Comparison of ENCODE assay signal across 11 cellular contexts in the genomic region with DNA sequence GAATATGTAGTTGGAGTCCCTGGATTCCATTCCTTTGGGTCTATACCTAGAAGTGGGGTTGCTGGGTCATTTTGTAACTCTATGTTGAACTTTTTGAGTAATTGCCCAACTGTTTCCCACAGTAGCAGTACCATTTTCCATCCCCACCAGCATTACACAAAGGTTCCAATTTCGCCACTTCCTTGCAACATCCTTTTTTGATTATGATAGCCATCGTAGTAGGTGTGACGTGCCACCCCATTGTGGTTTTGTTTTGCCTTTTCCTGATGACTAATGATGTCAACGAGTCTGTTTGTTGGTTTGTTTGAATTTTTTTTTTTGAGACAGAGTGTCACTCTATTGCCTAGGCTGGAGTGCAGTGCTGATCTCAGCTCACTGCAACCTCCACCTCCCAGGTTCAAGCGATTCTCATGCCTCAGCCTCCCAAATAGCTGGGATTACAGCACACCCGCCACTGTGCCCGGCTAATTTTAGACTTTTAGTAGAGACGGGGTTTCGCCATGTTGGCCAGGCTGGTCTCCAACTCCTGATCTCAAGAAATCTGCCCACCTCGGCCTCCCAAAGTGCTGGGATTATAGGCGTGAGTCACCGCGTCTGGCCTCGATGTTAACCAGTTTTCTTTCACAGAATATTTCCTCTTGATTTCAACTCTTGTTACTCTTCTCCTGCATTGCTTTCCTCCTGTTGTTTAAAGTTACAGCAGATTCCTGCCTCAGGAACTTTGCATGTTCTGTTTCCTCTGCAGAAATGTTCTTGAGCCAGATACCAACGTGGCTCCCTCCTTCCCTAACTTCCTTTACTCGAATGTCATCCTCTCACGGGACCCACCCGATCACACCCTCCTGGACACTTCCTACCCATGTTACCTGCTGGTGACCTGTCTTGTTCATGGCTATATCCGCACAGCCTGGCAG. TPM values are rescaled to one million over a fixed set of nuclear protein-coding genes. Genes with fewer than 3 reads are reported as not detected.
A peak's percentile ranks its signal among the peaks of the same experiment; 100 is the strongest.
DNase-seq lines count a peak whose midpoint lies in the region; ATAC-seq and TF ChIP-seq lines count a peak whose summit lies in the region.
"Had no signal": no experiment of that assay in that cellular context is flagged by ENCODE, and none has a peak within 500 bp of the region (broad histone marks: within the 10 kb centered on the region; RNA-seq: fewer than 3 reads in every experiment).

No MANE protein-coding gene starts in this region.

- H3K27ac Mint-ChIP-seq in MCF 10A (ENCODE audit: low read depth, unreplicated experiment), result no peak overlapping the region
- H3K27ac Mint-ChIP-seq: B cell had no signal

- intact Hi-C loops in MCF 10A (cut with micrococcal nuclease), result no loop called here
- intact Hi-C loops in breast epithelium (cut with DNase I; ENCODE audit: low total_unique reads), result no loop called here
- intact Hi-C loops in head of caudate nucleus (cut with DNase I), result no loop called here

- POLR2A ChIA-PET in MCF 10A (lab: Yijun Ruan, JAX), result no interaction called here

- TF ChIP-seq CTCF in MCF 10A (IDR thresholded peaks at IDR 0.05; ENCODE audit: unreplicated experiment) (no peak), breast epithelium (IDR thresholded peaks at IDR 0.05) (no peak)

- no peak overlapping the region for H3K4me3 Mint-ChIP-seq in MCF 10A (ENCODE audit: unreplicated experiment)
- H3K4me3 Mint-ChIP-seq: B cell had no signal

- in situ Hi-C loops in G401 (cut with HindIII; ENCODE audit: low sequenced_read_pairs), result no loop called here

- H3K36me3 Mint-ChIP-seq in MCF 10A (ENCODE audit: insufficient read depth, unreplicated experiment), result peaks cover 6% of the 10 kb centered on the region

- DNase-seq in MCF 10A (ENCODE audit: unreplicated experiment) (peak; percentile 92), breast epithelium (ENCODE audit: low spot score in 2 of 2) (no peak), fibroblast of gingiva (ENCODE audit: low read depth) (peak; percentile 89), head of caudate nucleus (no peak), G401 (ENCODE audit: low spot score) (no peak), left lobe of liver (ENCODE audit: low spot score) (no peak)
- peak; percentile 23 for DNase-seq in activated CD4-positive, alpha-beta T cell treated with anti-CD3 and anti-CD28 coated beads, Interleukin-2, amount 50 U/mL, for 4 hours
- DNase-seq: erythroblast, NCI-H1930 had no signal

- BruUV-seq in MCF 10A (replicated peaks; lab: Mats Ljungman, UMichigan), result no TSS peak

- peaks cover 14% of the 10 kb centered on the region for H3K4me1 Mint-ChIP-seq in MCF 10A (ENCODE audit: insufficient read depth, unreplicated experiment)

- peaks cover 0 to 6% of the 10 kb centered on the region in 2 donors for H3K4me1 ChIP-seq in breast epithelium

- H3K36me3 ChIP-seq in breast epithelium, result no peaks in the 10 kb centered on the region

- TF ChIP-seq POLR2A in breast epithelium (IDR thresholded peaks at IDR 0.05), result no peak

- ATAC-seq in left lobe of liver, result no peak

- no peaks in the 10 kb centered on the region for H3K9me3 ChIP-seq in breast epithelium

- CTCF ChIA-PET in MCF 10A (lab: Yijun Ruan, JAX), result interaction anchor here (0.9 kb wide), 1 partner anchor 138 kb away, joined by 4 read pairs; no protein-coding TSS in a partner anchor

- H3K27me3 ChIP-seq in breast epithelium, result no peaks in the 10 kb centered on the region

- peaks cover 10% of the 10 kb centered on the region for H3K27me3 Mint-ChIP-seq in MCF 10A (ENCODE audit: insufficient read depth, unreplicated experiment)

- H3K4me3 ChIP-seq in breast epithelium, result no peak overlapping the region

- H3K9me3 Mint-ChIP-seq in MCF 10A (ENCODE audit: unreplicated experiment), result no peaks in the 10 kb centered on the region

- H3K27ac ChIP-seq in breast epithelium (no peak overlapping the region), temporal lobe (ENCODE audit: low read depth, low read length) (peak overlapping the region; percentile 99)

RNA-seq across cellular contexts. Expression of gene PEX11G, which starts 3.6 kb away (rescaled TPM):
- total RNA-seq in MCF 10A (2022) (5.5 and 6.4 TPM in 2 replicates), breast epithelium (1 to 10 TPM; 5.4 to 9.8 (median 7.2) TPM), temporal lobe (0.25 TPM), left lobe of liver (16.5 TPM)
- total RNA-seq in G401 (2014; rRNA removed; shearing (Covaris generic)), result 3.5 and 6.6 TPM in 2 replicates

RNA-seq across cellular contexts. Expression of gene ZNF358, which starts 23.5 kb away (rescaled TPM):
- 16.9 and 17.7 TPM in 2 replicates for total RNA-seq in MCF 10A (2022)
- total RNA-seq in breast epithelium, result 10 to 100 TPM; 34.0 to 65.3 (median 34.7) TPM
- 17.2 TPM for total RNA-seq in temporal lobe
- total RNA-seq in G401 (2014; rRNA removed; shearing (Covaris generic)), result 25.3 and 40.1 TPM in 2 replicates
- total RNA-seq in left lobe of liver, result 31.3 TPM

RNA-seq across cellular contexts. Expression of gene MCOLN1, which starts 30.0 kb away (rescaled TPM):
- total RNA-seq in MCF 10A (2022) (10.8 and 13.9 TPM in 2 replicates), breast epithelium (10 to 100 TPM; 11.5 to 35.2 (median 16.4) TPM), temporal lobe (5.2 TPM), left lobe of liver (25.7 TPM)
- total RNA-seq in G401 (2014; rRNA removed; shearing (Covaris generic)), result 6.2 and 16.9 TPM in 2 replicates

RNA-seq across cellular contexts. Expression of gene PNPLA6, which starts 43.1 kb away (rescaled TPM):
- total RNA-seq in MCF 10A (2022) (75.8 and 96.1 TPM in 2 replicates), breast epithelium (10 to 100 TPM; 35.8 to 56.4 (median 45.8) TPM), temporal lobe (36.4 TPM), left lobe of liver (57.9 TPM)
- total RNA-seq in G401 (2014; rRNA removed; shearing (Covaris generic)), result 74.6 and 97.9 TPM in 2 replicates

Comparison
In these comparisons a context has a peak if more than half of its experiments do, and no peak if none do; other contexts are left out.
1. DNase-seq: peak in MCF 10A (single experiment), activated CD4-positive, alpha-beta T cell treated with anti-CD3 and anti-CD28 coated beads, Interleukin-2, amount 50 U/mL, for 4 hours (2 of 2) and fibroblast of gingiva (single experiment); none in breast epithelium (0 of 2), head of caudate nucleus (0 of 42), G401 (single experiment) and left lobe of liver (single experiment).